ENCODE assay signal across 5 cellular contexts in genomic region chr9:133791069-133791468, GRCh38. TPM values are rescaled to one million over a fixed set of nuclear protein-coding genes. Genes with fewer than 3 reads are reported as not detected.
"Had no signal": no experiment of that assay in that cellular context is flagged by ENCODE, and none has a peak within 500 bp of the region (broad histone marks: within the 10 kb centered on the region; RNA-seq: fewer than 3 reads in every experiment).

No MANE protein-coding gene starts in this region.

- ATAC-seq: K562 had no signal

- H3K27ac ChIP-seq: HL-60 had no signal

- FAIRE-seq: K562 had no signal

- H3K4me3 ChIP-seq: K562 had no signal

- DNase-seq: IMR-90, KBM-7, KG1 had no signal

RNA-seq across cellular contexts. Expression of gene SARDH, which starts 52.9 kb away (rescaled TPM):
- total RNA-seq: K562 had no signal
